1 cellular context compared by ENCODE assay signal in genomic region chr9:136277746-136278145, GRCh38.
A peak's percentile ranks its signal among the peaks of the same experiment; 100 is the strongest.
TF ChIP-seq lines count a peak whose summit lies in the region.

No MANE protein-coding gene starts in this region.

TF ChIP-seq in K562, 482 proteins besides CTCF, POLR2A, EP300 and RAD21:
- 0 out of 4 replicates have a peak, but pooled peaks of 1 of the 2 experiments have one; percentile 25 for TF ChIP-seq UBTF (IDR thresholded peaks at IDR 0.05; ENCODE audit: borderline replicate concordance in 1 of 2, low read depth in 2 of 2, low read length in 2 of 2)
- no peak for TF ChIP-seq SIX5 (IDR thresholded peaks at IDR 0.05; ENCODE audit: borderline replicate concordance in 1 of 2, insufficient read depth in 1 of 2, low read depth in 1 of 2, low read length in 2 of 2)
